In genomic region chr2:215391531-215391930, GRCh38 we compare ENCODE assay signal across 29 cellular contexts. TPM values are rescaled to one million over a fixed set of nuclear protein-coding genes. Genes with fewer than 3 reads are reported as not detected.
A peak's percentile ranks its signal among the peaks of the same experiment; 100 is the strongest.
DNase-seq lines count a peak whose midpoint lies in the region; ATAC-seq and TF ChIP-seq lines count a peak whose summit lies in the region.
"Had no signal": no experiment of that assay in that cellular context is flagged by ENCODE, and none has a peak within 500 bp of the region (broad histone marks: within the 10 kb centered on the region; RNA-seq: fewer than 3 reads in every experiment).

No MANE protein-coding gene starts in this region.

- no peak overlapping the region for H3K4me2 ChIP-seq in mesenchymal stem cell (ENCODE audit: low read length, poor library complexity, severe bottlenecking)
- H3K4me2 ChIP-seq: BLaER1 treated with 17β-estradiol and CSF1 and Interleukin-3, amounts not matched to agents 10 nM and 100 nM; neural progenitor cell had no signal

- H2BK12ac ChIP-seq in mesenchymal stem cell (ENCODE audit: low read length in 2 of 2), result no peak overlapping the region

- DNase-seq in HPDE6-E6E7 (ENCODE audit: extremely low spot score) (peak; percentile 9), chondrocyte (ENCODE audit: low spot score) (no peak), mesenchymal stem cell (no peak), ovary (no peak)
- DNase-seq in activated naive CD4-positive, alpha-beta T cell treated with anti-CD3 and anti-CD28 coated beads for 36 hours, result no peak
- DNase-seq: amniotic stem cell; COR-L47; hippocampal formation; Kasumi-1; left colon; NCI-H1417 treated with DMSO at 0.1 percent for 48 hours; NCI-H2081 treated with DMSO at 0.1 percent for 48 hours; NCI-H2227 treated with DMSO at 0.1 percent for 48 hours; NCI-H526; NK-92 treated with Interleukin-12 subunit alpha and Interleukin-12 subunit beta, amount 100 ng/mL, for 24 hours; posterior cingulate gyrus; SHP77 treated with DMSO at 0.1 percent for 48 hours; sigmoid colon; stimulated activated CD4-positive, alpha-beta T cell treated with anti-CD3 and anti-CD28 coated beads, Interleukin-4, amount 100 ng/mL, for 1 hour had no signal

- H3K4ac ChIP-seq in mesenchymal stem cell (ENCODE audit: low read depth in 1 of 2, low read length in 2 of 2), result no peak overlapping the region

- H3K79me1 ChIP-seq in mesenchymal stem cell (replicated peaks; ENCODE audit: low read length, poor library complexity, severe bottlenecking), result peaks cover 2% of the 10 kb centered on the region

- no peak overlapping the region for H3K23ac ChIP-seq in mesenchymal stem cell (ENCODE audit: low read length in 2 of 2)

- no peak overlapping the region for H2BK5ac ChIP-seq in mesenchymal stem cell (ENCODE audit: low read depth, low read length, poor library complexity, severe bottlenecking)

- no peaks in the 10 kb centered on the region for H3K9me3 Mint-ChIP-seq in chondrocyte (ENCODE audit: low read depth)
- H3K9me3 Mint-ChIP-seq in activated naive CD4-positive, alpha-beta T cell treated with anti-CD3 and anti-CD28 coated beads for 36 hours, result no peaks in the 10 kb centered on the region
- H3K9me3 Mint-ChIP-seq: activated naive CD4-positive, alpha-beta T cell treated with anti-CD3 and anti-CD28 coated beads, Interleukin-2, amount 50 U/mL, for 24 hours; activated T-helper 17 cell treated with anti-CD3 and anti-CD28 coated beads, Interleukin-2, amount 50 U/mL, for 72 hours; neural progenitor cell; T-helper 2 cell treated with Interferon-gamma antibody and Interleukin-4, amounts not matched to agents 5 μg/mL and 100 μg/mL, for 36 hours had no signal

- no peak overlapping the region for H2AK5ac ChIP-seq in mesenchymal stem cell (ENCODE audit: low read length, severe bottlenecking)

- TF ChIP-seq EP300 in ovary (IDR thresholded peaks at IDR 0.05), result no peak

- TF ChIP-seq POLR2A in ovary (IDR thresholded peaks at IDR 0.05), result no peak

- ATAC-seq in GM18907 (IDR thresholded peaks at IDR 0.05; ENCODE audit: unreplicated experiment) (no peak), HG03196 (IDR thresholded peaks at IDR 0.05; ENCODE audit: unreplicated experiment) (no peak)
- ATAC-seq: activated T-helper 17 cell treated with anti-CD3 and anti-CD28 coated beads, Interleukin-2, amount 50 U/mL, for 72 hours; left colon; Panc1 had no signal

- no peak overlapping the region for H4K8ac ChIP-seq in mesenchymal stem cell (ENCODE audit: low read length)

- peaks cover 79% of the 10 kb centered on the region for H3K4me1 Mint-ChIP-seq in chondrocyte (ENCODE audit: low read depth)
- no peaks in the 10 kb centered on the region for H3K4me1 Mint-ChIP-seq in activated naive CD4-positive, alpha-beta T cell treated with anti-CD3 and anti-CD28 coated beads for 36 hours (ENCODE audit: low read depth)
- H3K4me1 Mint-ChIP-seq: activated naive CD4-positive, alpha-beta T cell treated with anti-CD3 and anti-CD28 coated beads, Interleukin-2, amount 50 U/mL, for 24 hours; activated T-helper 17 cell treated with anti-CD3 and anti-CD28 coated beads, Interleukin-2, amount 50 U/mL, for 72 hours; neural progenitor cell had no signal

- H3K4me3 ChIP-seq in mesenchymal stem cell (ENCODE audit: insufficient read depth in 1 of 2, low read depth in 1 of 2, low read length in 2 of 2) (no peak overlapping the region), ovary (no peak overlapping the region)
- H3K4me3 ChIP-seq: BLaER1 treated with 17β-estradiol and CSF1 and Interleukin-3, amounts not matched to agents 10 nM and 100 nM; neural progenitor cell; sigmoid colon; tibial nerve had no signal

- H3K4me3 Mint-ChIP-seq in chondrocyte (ENCODE audit: unreplicated experiment), result peak overlapping the region; percentile 45
- H3K4me3 Mint-ChIP-seq in activated naive CD4-positive, alpha-beta T cell treated with anti-CD3 and anti-CD28 coated beads for 36 hours, result no peak overlapping the region
- H3K4me3 Mint-ChIP-seq: activated naive CD4-positive, alpha-beta T cell treated with anti-CD3 and anti-CD28 coated beads, Interleukin-2, amount 50 U/mL, for 24 hours; activated T-helper 17 cell treated with anti-CD3 and anti-CD28 coated beads, Interleukin-2, amount 50 U/mL, for 72 hours; neural progenitor cell; T-helper 2 cell treated with Interferon-gamma antibody and Interleukin-4, amounts not matched to agents 5 μg/mL and 100 μg/mL, for 36 hours had no signal

- no peak overlapping the region for H3K18ac ChIP-seq in mesenchymal stem cell (ENCODE audit: low read depth in 1 of 2, low read length in 2 of 2)

- H3K9me3 ChIP-seq in mesenchymal stem cell (ENCODE audit: control insufficient read depth, low read length) (no peaks in the 10 kb centered on the region), ovary (no peaks in the 10 kb centered on the region)
- H3K9me3 ChIP-seq: BLaER1 treated with 17β-estradiol and CSF1 and Interleukin-3, amounts not matched to agents 10 nM and 100 nM; sigmoid colon; tibial nerve had no signal

- no peak overlapping the region for H2AFZ ChIP-seq in mesenchymal stem cell (ENCODE audit: low read depth, low read length)
- H2AFZ ChIP-seq: neural progenitor cell had no signal

- H4K91ac ChIP-seq in mesenchymal stem cell (ENCODE audit: low read length), result no peak overlapping the region

- H3K36me3 ChIP-seq in mesenchymal stem cell (ENCODE audit: control insufficient read depth in 1 of 2, insufficient read depth in 2 of 2, low read depth in 1 of 2, low read length in 2 of 2) (peaks cover 40 to 98% of the 10 kb centered on the region in 2 experiments), ovary (no peaks in the 10 kb centered on the region)
- H3K36me3 ChIP-seq: neural progenitor cell had no signal

- CTCF ChIA-PET in activated naive CD4-positive, alpha-beta T cell treated with anti-CD3 and anti-CD28 coated beads for 36 hours (lab: Charles Lee), result interaction anchor here (1.1 kb wide), 1 partner anchor 36 kb away, joined by 3 read pairs; no protein-coding TSS in a partner anchor

- no peak overlapping the region for H3K14ac ChIP-seq in mesenchymal stem cell (ENCODE audit: low read length in 2 of 2)

- H3K27me3 Mint-ChIP-seq in chondrocyte (ENCODE audit: low read depth), result no peaks in the 10 kb centered on the region
- no peaks in the 10 kb centered on the region for H3K27me3 Mint-ChIP-seq in activated naive CD4-positive, alpha-beta T cell treated with anti-CD3 and anti-CD28 coated beads for 36 hours (ENCODE audit: low read depth)

- TF ChIP-seq CTCF in chondrocyte (IDR thresholded peaks at IDR 0.05), result no peak
- TF ChIP-seq CTCF in ovary (IDR thresholded peaks at IDR 0.05), result no peak

- WGBS in mesenchymal stem cell, result 93% methylated on average over 3 of the region's 5 CpGs
- WGBS in ovary, 3 donors, result 90 to 91% (median 91%) methylated on average over 5 of the region's 5 CpGs

- intact Hi-C loops in activated naive CD4-positive, alpha-beta T cell treated with anti-CD3 and anti-CD28 coated beads for 36 hours (cut with micrococcal nuclease), result no loop called here
- intact Hi-C loops in ovary (cut with DNase I), result no loop called here

- peaks cover 5% of the 10 kb centered on the region for H3K4me1 ChIP-seq in mesenchymal stem cell (ENCODE audit: control insufficient read depth, insufficient read depth, low read depth, low read length)
- no peaks in the 10 kb centered on the region for H3K4me1 ChIP-seq in ovary (ENCODE audit: insufficient read depth)
- H3K4me1 ChIP-seq: neural progenitor cell, tibial nerve had no signal

- H2BK15ac ChIP-seq in mesenchymal stem cell (ENCODE audit: low read depth, poor library complexity, severe bottlenecking), result no peak overlapping the region

- H3K27ac ChIP-seq in mesenchymal stem cell (ENCODE audit: low read length, poor library complexity, severe bottlenecking), result peak overlapping the region; percentile 46
- H3K27ac ChIP-seq in ovary, result no peak overlapping the region
- H3K27ac ChIP-seq: BLaER1 treated with 17β-estradiol and CSF1 and Interleukin-3, amounts not matched to agents 10 nM and 100 nM; HL-60; neural progenitor cell; tibial nerve had no signal

- H2BK120ac ChIP-seq in mesenchymal stem cell (ENCODE audit: low read depth, low read length), result no peak overlapping the region

- H3K27me3 ChIP-seq in mesenchymal stem cell (ENCODE audit: control insufficient read depth in 1 of 2, insufficient read depth in 1 of 2, low read length in 2 of 2) (no peaks in the 10 kb centered on the region), ovary (no peaks in the 10 kb centered on the region)
- H3K27me3 ChIP-seq: BLaER1 treated with 17β-estradiol and CSF1 and Interleukin-3, amounts not matched to agents 10 nM and 100 nM; neural progenitor cell; sigmoid colon; tibial nerve had no signal

- H3K27ac Mint-ChIP-seq in chondrocyte (ENCODE audit: unreplicated experiment), result peak overlapping the region; percentile 93
- H3K27ac Mint-ChIP-seq in activated naive CD4-positive, alpha-beta T cell treated with anti-CD3 and anti-CD28 coated beads for 36 hours, result no peak overlapping the region
- H3K27ac Mint-ChIP-seq: activated naive CD4-positive, alpha-beta T cell treated with anti-CD3 and anti-CD28 coated beads, Interleukin-2, amount 50 U/mL, for 24 hours; activated T-helper 17 cell treated with anti-CD3 and anti-CD28 coated beads, Interleukin-2, amount 50 U/mL, for 72 hours; neural progenitor cell; T-helper 2 cell treated with Interferon-gamma antibody and Interleukin-4, amounts not matched to agents 5 μg/mL and 100 μg/mL, for 36 hours had no signal

- peak overlapping the region; percentile 80 for H3K9ac ChIP-seq in mesenchymal stem cell (ENCODE audit: low read length)
- H3K9ac ChIP-seq: BLaER1 treated with 17β-estradiol and CSF1 and Interleukin-3, amounts not matched to agents 10 nM and 100 nM; neural progenitor cell had no signal

- peaks cover 76% of the 10 kb centered on the region for H3K36me3 Mint-ChIP-seq in chondrocyte (ENCODE audit: low read depth)
- H3K36me3 Mint-ChIP-seq in activated naive CD4-positive, alpha-beta T cell treated with anti-CD3 and anti-CD28 coated beads for 36 hours (ENCODE audit: low read depth), result no peaks in the 10 kb centered on the region
- H3K36me3 Mint-ChIP-seq: activated naive CD4-positive, alpha-beta T cell treated with anti-CD3 and anti-CD28 coated beads, Interleukin-2, amount 50 U/mL, for 24 hours had no signal

RNA-seq across cellular contexts. Expression of gene FN1, which starts 44.3 kb away (rescaled TPM):
- total RNA-seq in chondrocyte, result 30,644 to 36,263 TPM (median 31,288 TPM) in 3 replicates
- polyA plus RNA-seq in mesenchymal stem cell (2013, experiment 1 of 2), result 1,493 TPM
- 1,327 TPM for polyA plus RNA-seq in mesenchymal stem cell (2013, experiment 2 of 2)
- under 1 TPM; 0.45 to 0.57 TPM for total RNA-seq in activated naive CD4-positive, alpha-beta T cell treated with anti-CD3 and anti-CD28 coated beads for 36 hours
- total RNA-seq in ovary, result 100 to 1,000 TPM in 6 of 7 donors, 10 to 100 TPM in 1; 96.3 to 438 (median 208) TPM
- 100 to 1,000 TPM; 550 to 979 TPM for polyA plus RNA-seq in ovary

Comparison
In these comparisons a context has a peak if more than half of its experiments do, and no peak if none do; other contexts are left out.
1. RNA of gene FN1, which starts 44.3 kb away (total RNA-seq): 30,644 to 36,263 TPM in chondrocyte; 96.3 to 438 TPM in ovary and 0.45 to 0.57 TPM in activated naive CD4-positive, alpha-beta T cell treated with anti-CD3 and anti-CD28 coated beads for 36 hours; every median in the first group is over 10 times any median in the second.